24 cellular contexts compared by ENCODE assay signal in genomic region chr18:70149616-70150301, GRCh38. TPM values are rescaled to one million over a fixed set of nuclear protein-coding genes. Genes with fewer than 3 reads are reported as not detected.
DNase-seq lines count a peak whose midpoint lies in the region; ATAC-seq, FAIRE-seq and TF ChIP-seq lines count a peak whose summit lies in the region.
"Had no signal": no experiment of that assay in that cellular context is flagged by ENCODE, and none has a peak within 500 bp of the region (broad histone marks: within the 10 kb centered on the region; RNA-seq: fewer than 3 reads in every experiment).

No MANE protein-coding gene starts in this region.

- H3K4me1 ChIP-seq in keratinocyte (ENCODE audit: control insufficient read depth, extremely low read depth, insufficient read depth, low read length) (no peaks in the 10 kb centered on the region), vagina (no peaks in the 10 kb centered on the region), right lobe of liver (no peaks in the 10 kb centered on the region)
- H3K4me1 ChIP-seq: BE2C had no signal

- H2AFZ ChIP-seq in keratinocyte (ENCODE audit: control insufficient read depth, low read length) = no peak overlapping the region

- dilution Hi-C loops in keratinocyte (cut with MboI; ENCODE audit: extremely low pct_ligation_motif_present, low sequenced_read_pairs) = no loop called here

- TF ChIP-seq CTCF in keratinocyte (optimal IDR thresholded peaks at IDR 0.05 in 1 of 3, IDR thresholded peaks at IDR 0.05 in 1 of 3, conservative IDR thresholded peaks at IDR 0.05 in 1 of 3; ENCODE audit: extremely low read depth in 1 of 3, insufficient read depth in 2 of 3, low read length in 3 of 3) (no peak), type B pancreatic cell (conservative IDR thresholded peaks at IDR 0.05) (no peak), vagina (IDR thresholded peaks at IDR 0.05) (no peak), right lobe of liver (IDR thresholded peaks at IDR 0.05) (no peak), endothelial cell (IDR thresholded peaks at IDR 0.05; ENCODE audit: unreplicated experiment) (no peak)

- no peaks in the 10 kb centered on the region for H3K27me3 Mint-ChIP-seq in activated T-helper 2 cell treated with anti-CD3 and anti-CD28 coated beads, Interferon-gamma antibody, Interleukin-2, Interleukin-4, amounts not matched to agents 10 μg/mL and 5 μg/mL and 100 μg/mL, durations not matched to agents 14 hours and 24 hours and 36 hours (ENCODE audit: low read depth)
- H3K27me3 Mint-ChIP-seq in type B pancreatic cell (no peaks in the 10 kb centered on the region), endothelial cell (ENCODE audit: unreplicated experiment) (peaks cover under 1% of the 10 kb centered on the region)
- H3K27me3 Mint-ChIP-seq: IgD-negative memory B cell had no signal

- no peak overlapping the region for H3K9ac ChIP-seq in keratinocyte (ENCODE audit: control insufficient read depth, extremely low read depth, insufficient read depth, low read length)
- H3K9ac ChIP-seq: SK-N-SH had no signal

- H3K4me1 Mint-ChIP-seq in activated T-helper 2 cell treated with anti-CD3 and anti-CD28 coated beads, Interferon-gamma antibody, Interleukin-2, Interleukin-4, amounts not matched to agents 10 μg/mL and 5 μg/mL and 100 μg/mL, durations not matched to agents 14 hours and 24 hours and 36 hours (ENCODE audit: low read depth) = peaks cover 15% of the 10 kb centered on the region
- H3K4me1 Mint-ChIP-seq in type B pancreatic cell (ENCODE audit: unreplicated experiment) (peaks cover 10% of the 10 kb centered on the region), endothelial cell (ENCODE audit: unreplicated experiment) (peaks cover 8% of the 10 kb centered on the region)
- H3K4me1 Mint-ChIP-seq: IgD-negative memory B cell had no signal

- no peak overlapping the region for H3K4me3 Mint-ChIP-seq in activated T-helper 2 cell treated with anti-CD3 and anti-CD28 coated beads, Interferon-gamma antibody, Interleukin-2, Interleukin-4, amounts not matched to agents 10 μg/mL and 5 μg/mL and 100 μg/mL, durations not matched to agents 14 hours and 24 hours and 36 hours (ENCODE audit: low read depth)
- H3K4me3 Mint-ChIP-seq in type B pancreatic cell (peak overlapping the region; percentile 7), endothelial cell (ENCODE audit: unreplicated experiment) (no peak overlapping the region)
- H3K4me3 Mint-ChIP-seq: CD14-positive monocyte, HFFc6, IgD-negative memory B cell had no signal

- H3K27ac ChIP-seq in keratinocyte (ENCODE audit: control insufficient read depth, insufficient read depth, low read length) (no peak overlapping the region), vagina (no peak overlapping the region), right lobe of liver (no peak overlapping the region)
- H3K27ac ChIP-seq: 22Rv1, HL-60 had no signal

- H3K27me3 ChIP-seq in keratinocyte (ENCODE audit: control insufficient read depth, extremely low read depth, insufficient read depth, low read length) (no peaks in the 10 kb centered on the region), vagina (no peaks in the 10 kb centered on the region), right lobe of liver (no peaks in the 10 kb centered on the region)
- H3K27me3 ChIP-seq: BE2C had no signal

- H3K9me1 ChIP-seq in keratinocyte (ENCODE audit: control insufficient read depth, extremely low read depth, insufficient read depth, low read length) = no peaks in the 10 kb centered on the region

- H3K4me3 ChIP-seq in keratinocyte (ENCODE audit: control insufficient read depth in 2 of 3, extremely low read depth in 1 of 3, insufficient read depth in 2 of 3, low read depth in 1 of 3, low read length in 3 of 3) = no peak overlapping the region
- no peak overlapping the region for H3K4me3 ChIP-seq in vagina
- H3K4me3 ChIP-seq in right lobe of liver = no peak overlapping the region
- H3K4me3 ChIP-seq: HAP-1 had no signal

- H3K27ac Mint-ChIP-seq in activated T-helper 2 cell treated with anti-CD3 and anti-CD28 coated beads, Interferon-gamma antibody, Interleukin-2, Interleukin-4, amounts not matched to agents 10 μg/mL and 5 μg/mL and 100 μg/mL, durations not matched to agents 14 hours and 24 hours and 36 hours = peak overlapping the region; percentile 3
- H3K27ac Mint-ChIP-seq in type B pancreatic cell (peak overlapping the region; percentile 59), endothelial cell (ENCODE audit: unreplicated experiment) (no peak overlapping the region)
- H3K27ac Mint-ChIP-seq: CD14-positive monocyte, HFFc6 had no signal

- no peaks in the 10 kb centered on the region for H3K79me2 ChIP-seq in keratinocyte (ENCODE audit: control insufficient read depth, insufficient read depth, low read length)

- no peak for ATAC-seq in right lobe of liver
- ATAC-seq: PC-3 had no signal

- H4K20me1 ChIP-seq in keratinocyte (ENCODE audit: control insufficient read depth, extremely low read depth, insufficient read depth, low read length) = no peaks in the 10 kb centered on the region

- H3K9me3 ChIP-seq in keratinocyte (ENCODE audit: control insufficient read depth, low read depth, low read length) = no peaks in the 10 kb centered on the region
- H3K9me3 ChIP-seq in vagina = no peaks in the 10 kb centered on the region
- H3K9me3 ChIP-seq in right lobe of liver = no peaks in the 10 kb centered on the region
- H3K9me3 ChIP-seq: BE2C, HAP-1, SK-N-SH had no signal

- peak in 2 of 3 experiments; percentile 15 to 58 for DNase-seq in NCI-H1417 (lab: John Stamatoyannopoulos, UW)
- DNase-seq in NCI-H1417 treated with DMSO at 0.1 percent for 48 hours (lab: John Stamatoyannopoulos, UW) = no peak
- DNase-seq in activated T-helper 2 cell treated with anti-CD3 and anti-CD28 coated beads, Interferon-gamma antibody, Interleukin-2, Interleukin-4, amounts not matched to agents 10 μg/mL and 5 μg/mL and 100 μg/mL, durations not matched to agents 14 hours and 24 hours and 36 hours (ENCODE audit: low spot score) = no peak
- no peak for DNase-seq in keratinocyte (ENCODE audit: low read depth, low spot score)
- DNase-seq in type B pancreatic cell (ENCODE audit: extremely low spot score, unreplicated experiment) = no peak
- no peak for DNase-seq in vagina (ENCODE audit: extremely low spot score in 2 of 2)
- DNase-seq in right lobe of liver = no peak
- DNase-seq in endothelial cell (ENCODE audit: low spot score) = no peak
- DNase-seq: BE2C; GOT3; HFFc6; NCI-H1092 treated with DMSO at 0.1 percent for 48 hours; NCI-H2029; NCI-H446 treated with DMSO at 0.1 percent for 48 hours; NCI-H526; NCI-H82; NK-92 treated with Interleukin-12 subunit alpha and Interleukin-12 subunit beta, amount 100 ng/mL, for 24 hours; PC-3; SK-N-SH had no signal

- intact Hi-C loops in activated T-helper 2 cell treated with anti-CD3 and anti-CD28 coated beads, Interferon-gamma antibody, Interleukin-2, Interleukin-4, amounts not matched to agents 10 μg/mL and 5 μg/mL and 100 μg/mL, durations not matched to agents 14 hours and 24 hours and 36 hours (cut with micrococcal nuclease) = no loop called here
- intact Hi-C loops in vagina (cut with DNase I) (no loop called here), right lobe of liver (cut with DNase I) (no loop called here)

- peaks cover 16% of the 10 kb centered on the region for H3K36me3 Mint-ChIP-seq in activated T-helper 2 cell treated with anti-CD3 and anti-CD28 coated beads, Interferon-gamma antibody, Interleukin-2, Interleukin-4, amounts not matched to agents 10 μg/mL and 5 μg/mL and 100 μg/mL, durations not matched to agents 14 hours and 24 hours and 36 hours (ENCODE audit: low read depth)
- H3K36me3 Mint-ChIP-seq in type B pancreatic cell = peaks cover 9% of the 10 kb centered on the region
- H3K36me3 Mint-ChIP-seq in endothelial cell (ENCODE audit: low read depth, unreplicated experiment) = no peaks in the 10 kb centered on the region

- TF ChIP-seq POLR2A in vagina (IDR thresholded peaks at IDR 0.05) = no peak
- TF ChIP-seq POLR2A in right lobe of liver (IDR thresholded peaks at IDR 0.05) = no peak

- H3K36me3 ChIP-seq in keratinocyte (ENCODE audit: control insufficient read depth in 2 of 2, extremely low read depth in 1 of 2, insufficient read depth in 2 of 2, low read length in 2 of 2) (peaks cover 2 to 6% of the 10 kb centered on the region in 2 experiments), vagina (peaks cover 0 to 32% of the 10 kb centered on the region in 2 donors), right lobe of liver (peaks cover 0 to 5% (median 0%) of the 10 kb centered on the region in 4 donors)
- H3K36me3 ChIP-seq: BE2C had no signal

- WGBS in right lobe of liver (ENCODE audit: insufficient coverage, low coverage, low lambda C conversion rate, missing lambda C conversion rate) = 96% methylated on average over 4 of the region's 5 CpGs

- no peak overlapping the region for H3K4me2 ChIP-seq in keratinocyte (ENCODE audit: control insufficient read depth, extremely low read depth, insufficient read depth, low read depth, low read length)
- H3K4me2 ChIP-seq: SK-N-SH had no signal

- FAIRE-seq in keratinocyte (lab: Jason Lieb, UNC) = peak; percentile 32

- no peaks in the 10 kb centered on the region for H3K9me3 Mint-ChIP-seq in activated T-helper 2 cell treated with anti-CD3 and anti-CD28 coated beads, Interferon-gamma antibody, Interleukin-2, Interleukin-4, amounts not matched to agents 10 μg/mL and 5 μg/mL and 100 μg/mL, durations not matched to agents 14 hours and 24 hours and 36 hours
- no peaks in the 10 kb centered on the region for H3K9me3 Mint-ChIP-seq in type B pancreatic cell
- no peaks in the 10 kb centered on the region for H3K9me3 Mint-ChIP-seq in endothelial cell (ENCODE audit: unreplicated experiment)
- H3K9me3 Mint-ChIP-seq: CD14-positive monocyte, HFFc6, IgD-negative memory B cell had no signal

RNA-seq across cellular contexts. Expression of gene RTTN, which starts 55.7 kb away (rescaled TPM):
- total RNA-seq in activated T-helper 2 cell treated with anti-CD3 and anti-CD28 coated beads, Interferon-gamma antibody, Interleukin-2, Interleukin-4, amounts not matched to agents 10 μg/mL and 5 μg/mL and 100 μg/mL, durations not matched to agents 14 hours and 24 hours and 36 hours = 21.0 and 25.2 TPM in 2 replicates
- polyA plus RNA-seq in keratinocyte = 41.8 to 77.3 TPM (median 49.8 TPM) in 3 replicates
- polyA plus RNA-seq in keratinocyte (2011; ENCODE audit: low read depth) = 32.0 TPM
- 26.6 and 61.1 TPM in 2 replicates for polyA plus RNA-seq in keratinocyte (2011; cell fraction: cytosol; rRNA removed)
- polyA plus RNA-seq in keratinocyte (2011; cell fraction: nucleus; rRNA removed) = 64.2 and 72.3 TPM in 2 replicates
- 17.3 and 27.5 TPM in 2 replicates for polyA plus RNA-seq in keratinocyte (2012; ENCODE audit: low replicate concordance)
- 23.5 to 81.4 TPM (median 34.6 TPM) in 3 replicates for polyA minus RNA-seq in keratinocyte
- 13.6 TPM for polyA minus RNA-seq in keratinocyte (2011; cell fraction: cytosol; rRNA and poly(A)+ RNA removed)
- 65.8 and 119 TPM in 2 replicates for polyA minus RNA-seq in keratinocyte (2011; cell fraction: nucleus; rRNA and poly(A)+ RNA removed)
- 10.6 and 29.3 TPM in 2 replicates for total RNA-seq in type B pancreatic cell (ENCODE audit: low replicate concordance)
- total RNA-seq in vagina = 16.7 TPM
- 1 to 10 TPM; 2.3 to 7.4 (median 6.5) TPM for total RNA-seq in right lobe of liver
- 15.8 TPM for total RNA-seq in endothelial cell (ENCODE audit: unreplicated experiment)

Comparison
In these comparisons a context has a peak if more than half of its experiments do, and no peak if none do; other contexts are left out.
1. DNase-seq: peak in NCI-H1417 (2 of 3); none in NCI-H1417 treated with DMSO at 0.1 percent for 48 hours (single experiment), activated T-helper 2 cell treated with anti-CD3 and anti-CD28 coated beads, Interferon-gamma antibody, Interleukin-2, Interleukin-4, amounts not matched to agents 10 μg/mL and 5 μg/mL and 100 μg/mL, durations not matched to agents 14 hours and 24 hours and 36 hours (single experiment), keratinocyte (single experiment), type B pancreatic cell (single experiment), vagina (0 of 2), right lobe of liver (0 of 3) and endothelial cell (single experiment).